Comparison of ENCODE assay signal across 1 cellular context in the genomic region with DNA sequence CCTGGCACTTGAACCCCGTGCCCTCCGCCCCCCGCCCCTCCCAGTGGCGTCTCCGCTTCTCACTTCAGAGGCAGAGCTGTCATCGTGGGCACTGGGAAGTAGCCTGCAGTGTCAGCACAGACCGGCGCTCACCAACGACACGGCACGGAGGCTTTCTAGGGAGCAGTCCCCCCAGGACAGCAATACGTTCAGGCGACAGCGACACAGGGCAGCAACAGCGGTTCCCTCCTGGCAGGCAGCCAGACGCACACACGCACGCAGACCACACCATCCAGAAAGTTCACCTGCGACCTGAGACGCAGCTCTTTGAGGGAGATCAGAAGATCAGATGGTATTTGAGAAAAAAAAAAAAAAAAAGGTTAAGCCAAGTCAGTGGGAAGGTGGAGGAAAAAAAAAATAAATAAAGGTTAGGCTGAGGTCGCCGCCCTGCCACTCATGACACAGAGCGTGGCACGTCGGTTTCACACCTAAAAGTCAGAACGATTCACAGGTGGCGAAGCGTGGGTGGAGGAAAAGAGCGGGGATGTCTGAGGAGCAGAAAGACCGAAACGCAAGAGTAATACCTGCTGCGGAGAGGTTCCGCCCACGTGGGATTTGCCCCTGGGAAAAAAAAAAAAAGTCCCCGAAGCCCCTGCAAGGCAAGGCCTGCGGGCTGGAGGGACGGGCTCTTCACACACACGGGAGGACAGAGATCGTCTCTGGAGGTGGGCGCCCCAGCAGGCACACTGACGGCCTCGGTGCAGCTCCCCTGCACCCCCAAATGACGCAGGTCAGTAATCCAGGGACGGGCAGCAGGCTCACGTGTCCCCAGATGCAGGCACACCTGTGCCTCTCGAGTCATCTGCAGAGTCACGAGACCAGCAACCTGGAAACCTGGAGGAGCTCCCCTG.
A peak's percentile ranks its signal among the peaks of the same experiment; 100 is the strongest.
TF ChIP-seq lines count a peak whose summit lies in the region.

No MANE protein-coding gene starts in this region.

TF ChIP-seq in GM12878, 131 proteins besides CTCF, POLR2A, EP300 and RAD21 (continued from another document):
- TF ChIP-seq, protein P1, sequence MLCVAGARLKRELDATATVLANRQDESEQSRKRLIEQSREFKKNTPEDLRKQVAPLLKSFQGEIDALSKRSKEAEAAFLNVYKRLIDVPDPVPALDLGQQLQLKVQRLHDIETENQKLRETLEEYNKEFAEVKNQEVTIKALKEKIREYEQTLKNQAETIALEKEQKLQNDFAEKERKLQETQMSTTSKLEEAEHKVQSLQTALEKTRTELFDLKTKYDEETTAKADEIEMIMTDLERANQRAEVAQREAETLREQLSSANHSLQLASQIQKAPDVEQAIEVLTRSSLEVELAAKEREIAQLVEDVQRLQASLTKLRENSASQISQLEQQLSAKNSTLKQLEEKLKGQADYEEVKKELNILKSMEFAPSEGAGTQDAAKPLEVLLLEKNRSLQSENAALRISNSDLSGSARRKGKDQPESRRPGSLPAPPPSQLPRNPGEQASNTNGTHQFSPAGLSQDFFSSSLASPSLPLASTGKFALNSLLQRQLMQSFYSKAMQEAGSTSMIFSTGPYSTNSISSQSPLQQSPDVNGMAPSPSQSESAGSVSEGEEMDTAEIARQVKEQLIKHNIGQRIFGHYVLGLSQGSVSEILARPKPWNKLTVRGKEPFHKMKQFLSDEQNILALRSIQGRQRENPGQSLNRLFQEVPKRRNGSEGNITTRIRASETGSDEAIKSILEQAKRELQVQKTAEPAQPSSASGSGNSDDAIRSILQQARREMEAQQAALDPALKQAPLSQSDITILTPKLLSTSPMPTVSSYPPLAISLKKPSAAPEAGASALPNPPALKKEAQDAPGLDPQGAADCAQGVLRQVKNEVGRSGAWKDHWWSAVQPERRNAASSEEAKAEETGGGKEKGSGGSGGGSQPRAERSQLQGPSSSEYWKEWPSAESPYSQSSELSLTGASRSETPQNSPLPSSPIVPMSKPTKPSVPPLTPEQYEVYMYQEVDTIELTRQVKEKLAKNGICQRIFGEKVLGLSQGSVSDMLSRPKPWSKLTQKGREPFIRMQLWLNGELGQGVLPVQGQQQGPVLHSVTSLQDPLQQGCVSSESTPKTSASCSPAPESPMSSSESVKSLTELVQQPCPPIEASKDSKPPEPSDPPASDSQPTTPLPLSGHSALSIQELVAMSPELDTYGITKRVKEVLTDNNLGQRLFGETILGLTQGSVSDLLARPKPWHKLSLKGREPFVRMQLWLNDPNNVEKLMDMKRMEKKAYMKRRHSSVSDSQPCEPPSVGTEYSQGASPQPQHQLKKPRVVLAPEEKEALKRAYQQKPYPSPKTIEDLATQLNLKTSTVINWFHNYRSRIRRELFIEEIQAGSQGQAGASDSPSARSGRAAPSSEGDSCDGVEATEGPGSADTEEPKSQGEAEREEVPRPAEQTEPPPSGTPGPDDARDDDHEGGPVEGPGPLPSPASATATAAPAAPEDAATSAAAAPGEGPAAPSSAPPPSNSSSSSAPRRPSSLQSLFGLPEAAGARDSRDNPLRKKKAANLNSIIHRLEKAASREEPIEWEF (IDR thresholded peaks at IDR 0.05; ENCODE audit: insufficient replicate concordance, low read depth, low read length) = peak; percentile 89
- peak; percentile 76; the same call in 1 of the 2 replicates for TF ChIP-seq MEF2A (IDR thresholded peaks at IDR 0.05; ENCODE audit: insufficient read depth, low read depth, low read length)
- TF ChIP-seq SRF (IDR thresholded peaks at IDR 0.05; ENCODE audit: low read depth in 2 of 2, low read length in 2 of 2) = 0 out of 4 replicates have a peak, but pooled peaks of 1 of the 2 experiments have one; percentile 61
- peak; percentile 83 for TF ChIP-seq FOXK2 (IDR thresholded peaks at IDR 0.05)
- TF ChIP-seq MYB (IDR thresholded peaks at IDR 0.05; ENCODE audit: borderline replicate concordance, low read depth, low read length) = peak; percentile 92
- TF ChIP-seq TAF1 (IDR thresholded peaks at IDR 0.05; ENCODE audit: borderline replicate concordance, low read depth, low read length) = peak; percentile 31; the same call in 1 of the 2 replicates
- TF ChIP-seq, protein P2, sequence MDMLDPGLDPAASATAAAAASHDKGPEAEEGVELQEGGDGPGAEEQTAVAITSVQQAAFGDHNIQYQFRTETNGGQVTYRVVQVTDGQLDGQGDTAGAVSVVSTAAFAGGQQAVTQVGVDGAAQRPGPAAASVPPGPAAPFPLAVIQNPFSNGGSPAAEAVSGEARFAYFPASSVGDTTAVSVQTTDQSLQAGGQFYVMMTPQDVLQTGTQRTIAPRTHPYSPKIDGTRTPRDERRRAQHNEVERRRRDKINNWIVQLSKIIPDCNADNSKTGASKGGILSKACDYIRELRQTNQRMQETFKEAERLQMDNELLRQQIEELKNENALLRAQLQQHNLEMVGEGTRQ (IDR thresholded peaks at IDR 0.05; ENCODE audit: borderline replicate concordance, low read depth, low read length) = no peak; the same call in 1 of the 2 replicates
- TF ChIP-seq JUND (IDR thresholded peaks at IDR 0.05; ENCODE audit: low read depth, low read length) = peak; percentile 59
- TF ChIP-seq ZZZ3 (IDR thresholded peaks at IDR 0.05; ENCODE audit: control insufficient read depth, insufficient read length, low read depth) = no peak
- TF ChIP-seq ZBED1 (IDR thresholded peaks at IDR 0.05; ENCODE audit: borderline replicate concordance) = peak; percentile 97
- no peak for TF ChIP-seq HDAC2 (IDR thresholded peaks at IDR 0.05)
- TF ChIP-seq SMC3 (IDR thresholded peaks at IDR 0.05; ENCODE audit: borderline replicate concordance, low read length) = peak; percentile 3; the same call in 1 of the 2 replicates
- TF ChIP-seq NR2F1 (conservative IDR thresholded peaks at IDR 0.05) = peak; percentile 99
- TF ChIP-seq NFIC (IDR thresholded peaks at IDR 0.05; ENCODE audit: low read depth, low read length) = peak; percentile 98
- no peak for TF ChIP-seq FOS (IDR thresholded peaks at IDR 0.05; ENCODE audit: borderline replicate concordance, extremely low read depth, insufficient read length)
- no peak for TF ChIP-seq NR2C2 (IDR thresholded peaks at IDR 0.05; ENCODE audit: borderline replicate concordance, control insufficient read depth, insufficient read length, low read depth)
- TF ChIP-seq ZNF217 (IDR thresholded peaks at IDR 0.05) = 0 out of 2 replicates have a peak, but pooled peaks have one; percentile 62
- TF ChIP-seq TCF12 (IDR thresholded peaks at IDR 0.05; ENCODE audit: low read depth, low read length) = peak; percentile 98
- TF ChIP-seq, protein P3, sequence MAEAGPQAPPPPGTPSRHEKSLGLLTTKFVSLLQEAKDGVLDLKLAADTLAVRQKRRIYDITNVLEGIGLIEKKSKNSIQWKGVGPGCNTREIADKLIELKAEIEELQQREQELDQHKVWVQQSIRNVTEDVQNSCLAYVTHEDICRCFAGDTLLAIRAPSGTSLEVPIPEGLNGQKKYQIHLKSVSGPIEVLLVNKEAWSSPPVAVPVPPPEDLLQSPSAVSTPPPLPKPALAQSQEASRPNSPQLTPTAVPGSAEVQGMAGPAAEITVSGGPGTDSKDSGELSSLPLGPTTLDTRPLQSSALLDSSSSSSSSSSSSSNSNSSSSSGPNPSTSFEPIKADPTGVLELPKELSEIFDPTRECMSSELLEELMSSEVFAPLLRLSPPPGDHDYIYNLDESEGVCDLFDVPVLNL (IDR thresholded peaks at IDR 0.05; ENCODE audit: low read depth, low read length) = no peak
- TF ChIP-seq, protein P4, sequence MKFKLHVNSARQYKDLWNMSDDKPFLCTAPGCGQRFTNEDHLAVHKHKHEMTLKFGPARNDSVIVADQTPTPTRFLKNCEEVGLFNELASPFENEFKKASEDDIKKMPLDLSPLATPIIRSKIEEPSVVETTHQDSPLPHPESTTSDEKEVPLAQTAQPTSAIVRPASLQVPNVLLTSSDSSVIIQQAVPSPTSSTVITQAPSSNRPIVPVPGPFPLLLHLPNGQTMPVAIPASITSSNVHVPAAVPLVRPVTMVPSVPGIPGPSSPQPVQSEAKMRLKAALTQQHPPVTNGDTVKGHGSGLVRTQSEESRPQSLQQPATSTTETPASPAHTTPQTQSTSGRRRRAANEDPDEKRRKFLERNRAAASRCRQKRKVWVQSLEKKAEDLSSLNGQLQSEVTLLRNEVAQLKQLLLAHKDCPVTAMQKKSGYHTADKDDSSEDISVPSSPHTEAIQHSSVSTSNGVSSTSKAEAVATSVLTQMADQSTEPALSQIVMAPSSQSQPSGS (IDR thresholded peaks at IDR 0.05; ENCODE audit: low read length) = peak; percentile 98
- peak; percentile 50; the same call in 1 of the 2 replicates for TF ChIP-seq SMAD5 (IDR thresholded peaks at IDR 0.05; ENCODE audit: low read depth)
- TF ChIP-seq ASH2L (IDR thresholded peaks at IDR 0.05; ENCODE audit: borderline replicate concordance, low read depth) = no peak
- no peak for TF ChIP-seq NFYA (IDR thresholded peaks at IDR 0.05; ENCODE audit: borderline replicate concordance, low read depth, low read length)
- no peak for TF ChIP-seq ZNF622 (IDR thresholded peaks at IDR 0.05)
- no peak for TF ChIP-seq MYC (IDR thresholded peaks at IDR 0.05; ENCODE audit: insufficient read depth, insufficient read length, insufficient replicate concordance, low read length, severe bottlenecking)
- TF ChIP-seq CBX5 (IDR thresholded peaks at IDR 0.05; ENCODE audit: low read depth) = peak; percentile 71; the same call in 1 of the 2 replicates
- TF ChIP-seq ZNF207 (IDR thresholded peaks at IDR 0.05; ENCODE audit: borderline replicate concordance) = peak; percentile 86; the same call in 1 of the 2 replicates
- peak; percentile 95 for TF ChIP-seq PAX5 (IDR thresholded peaks at IDR 0.05; ENCODE audit: borderline replicate concordance, low read depth, low read length)
- TF ChIP-seq STAT1 (conservative IDR thresholded peaks at IDR 0.05) = 0 out of 2 replicates have a peak, but pooled peaks have one; percentile 51
- no peak for TF ChIP-seq HDAC6 (IDR thresholded peaks at IDR 0.05; ENCODE audit: unreplicated experiment)
- no peak for TF ChIP-seq KDM1A (IDR thresholded peaks at IDR 0.05; ENCODE audit: borderline replicate concordance)
- TF ChIP-seq CHD2 (IDR thresholded peaks at IDR 0.05; ENCODE audit: borderline replicate concordance, low read depth, low read length) = peak; percentile 85
- TF ChIP-seq POU2F2 (IDR thresholded peaks at IDR 0.05; ENCODE audit: borderline replicate concordance, low read depth, low read length) = peak; percentile 71; the same call in 1 of the 3 replicates
